8 cellular contexts compared by ENCODE assay signal in the genomic region with DNA sequence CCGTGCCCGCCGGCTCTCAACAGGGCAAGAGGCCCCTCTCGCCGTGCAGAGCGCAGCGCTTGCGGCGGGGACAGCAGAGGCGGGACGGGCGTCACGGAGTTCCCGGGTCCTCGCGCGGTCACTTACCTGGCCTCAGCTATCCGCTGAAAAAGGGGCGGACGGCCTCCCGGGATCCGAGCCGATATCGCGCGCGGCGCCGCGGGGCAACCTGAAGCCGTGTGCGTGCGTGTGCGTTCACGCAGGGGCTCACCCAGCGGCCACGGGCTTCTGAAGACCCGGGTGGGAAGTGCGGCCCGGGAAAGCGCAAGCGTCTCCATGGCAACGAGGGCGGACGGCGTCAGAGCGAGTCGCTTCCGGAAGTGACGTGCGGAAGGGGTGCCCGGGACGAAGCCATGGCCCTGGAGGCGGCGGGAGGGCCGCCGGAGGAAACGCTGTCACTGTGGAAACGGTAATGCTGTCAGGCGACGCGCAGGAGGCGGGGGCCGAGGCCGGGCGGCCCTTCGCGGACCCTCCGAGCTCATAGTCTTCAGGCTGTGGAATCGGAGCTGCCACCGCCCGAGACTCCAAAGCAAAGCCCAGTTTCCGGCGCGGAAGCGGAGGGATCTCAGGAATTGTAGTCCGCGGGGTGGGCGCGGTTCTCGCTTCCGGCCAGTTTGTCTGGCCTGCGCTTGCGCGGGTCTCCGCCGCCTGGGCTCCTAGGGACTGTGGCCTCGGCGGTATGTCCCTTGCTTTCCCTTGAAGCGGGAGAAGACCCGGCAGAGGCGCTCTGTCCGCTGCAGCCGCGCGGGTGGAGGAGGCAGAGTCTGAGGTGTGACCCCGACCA. TPM values are rescaled to one million over a fixed set of nuclear protein-coding genes. Genes with fewer than 3 reads are reported as not detected.
DNase-seq lines count a peak whose midpoint lies in the region; ATAC-seq and TF ChIP-seq lines count a peak whose summit lies in the region.

A gene (plus strand): TSS at position 365 of the 823 bp plus-strand sequence. CDS start 28 bp downstream, at position 393.

- H3K4me1 ChIP-seq in BLaER1 treated with 17β-estradiol and CSF1 and Interleukin-3, amounts not matched to agents 10 nM and 100 nM, result peaks cover 13 to 28% (median 18%) of the 10 kb centered on the region in 10 experiments
- no peaks in the 10 kb centered on the region for H3K4me1 ChIP-seq in colonic mucosa

- peak; percentile 93 for DNase-seq in NCI-H748 (lab: John Stamatoyannopoulos, UW; ENCODE audit: unreplicated experiment)
- DNase-seq in activated CD4-positive, alpha-beta T cell treated with anti-CD3 and anti-CD28 coated beads, Interleukin-2, amount 10 ng/mL, durations not matched to agents 7 days and 5 days, result peak; percentile 96
- DNase-seq in colonic mucosa, result peak; percentile 95
- DNase-seq in left colon, result peak; percentile 94 to 97
- DNase-seq in stimulated activated CD4-positive, alpha-beta T cell treated with anti-CD3 and anti-CD28 coated beads, Interleukin-1b, Interleukin-23, amount 100 ng/mL, for 24 hours (ENCODE audit: low read depth in 4 of 4, low spot score in 1 of 4), result peak; percentile 87 to 93 (median 88)

- peak within 1 kb of the TSS; percentile 73 to 92 (median 80) for H3K9ac ChIP-seq in BLaER1 treated with 17β-estradiol and CSF1 and Interleukin-3, amounts not matched to agents 10 nM and 100 nM
- H3K9ac ChIP-seq in colonic mucosa (ENCODE audit: low read depth in 2 of 2, low read length in 2 of 2), result peak within 1 kb of the TSS; percentile 88 to 94

- H3K4me3 ChIP-seq in BLaER1 treated with 17β-estradiol and CSF1 and Interleukin-3, amounts not matched to agents 10 nM and 100 nM, result peak within 1 kb of the TSS; percentile 72 to 94 (median 82)
- peak within 1 kb of the TSS; percentile 95 for H3K4me3 ChIP-seq in colonic mucosa

- H3K4me2 ChIP-seq in BLaER1 treated with 17β-estradiol and CSF1 and Interleukin-3, amounts not matched to agents 10 nM and 100 nM, result peak within 1 kb of the TSS; percentile 91 to 100 (median 99)

- H3K36me3 ChIP-seq in BLaER1 treated with 17β-estradiol and CSF1 and Interleukin-3, amounts not matched to agents 10 nM and 100 nM, result peaks cover 0 to 27% (median 12%) of the 10 kb centered on the region in 11 experiments; a peak in 14 of 22 replicates
- no peaks in the 10 kb centered on the region for H3K36me3 ChIP-seq in colonic mucosa

- H3K27ac Mint-ChIP-seq in activated CD4-positive, alpha-beta T cell treated with anti-CD3 and anti-CD28 coated beads, Interleukin-2, amount 10 ng/mL, durations not matched to agents 7 days and 5 days, result peak within 1 kb of the TSS; percentile 71

- H3K27ac ChIP-seq in BLaER1 treated with 17β-estradiol and CSF1 and Interleukin-3, amounts not matched to agents 10 nM and 100 nM, result peak within 1 kb of the TSS; percentile 57 to 93 (median 74); a peak in 21 of 22 replicates
- peak within 1 kb of the TSS; percentile 81 for H3K27ac ChIP-seq in colonic mucosa

- POLR2A ChIA-PET in activated CD4-positive, alpha-beta T cell treated with anti-CD3 and anti-CD28 coated beads, Interleukin-2, amount 10 ng/mL, durations not matched to agents 7 days and 5 days (lab: Charles Lee), result no interaction called here

- H4K20me1 ChIP-seq in BLaER1 treated with 17β-estradiol and CSF1 and Interleukin-3, amounts not matched to agents 10 nM and 100 nM, result peaks cover 0 to 32% (median 0%) of the 10 kb centered on the region in 11 experiments; a peak in 11 of 22 replicates

- peaks cover 16 to 46% (median 40%) of the 10 kb centered on the region in 11 experiments for H3K27me3 ChIP-seq in BLaER1 treated with 17β-estradiol and CSF1 and Interleukin-3, amounts not matched to agents 10 nM and 100 nM
- H3K27me3 ChIP-seq in colonic mucosa, result no peaks in the 10 kb centered on the region

- H3K4me3 Mint-ChIP-seq in activated CD4-positive, alpha-beta T cell treated with anti-CD3 and anti-CD28 coated beads, Interleukin-2, amount 10 ng/mL, durations not matched to agents 7 days and 5 days, result peak within 1 kb of the TSS; percentile 82

- no peaks in the 10 kb centered on the region for H3K9me3 ChIP-seq in BLaER1 treated with 17β-estradiol and CSF1 and Interleukin-3, amounts not matched to agents 10 nM and 100 nM (replicated peaks in 1 of 11)
- no peaks in the 10 kb centered on the region for H3K9me3 ChIP-seq in colonic mucosa

- H3K9me3 Mint-ChIP-seq in activated CD4-positive, alpha-beta T cell treated with anti-CD3 and anti-CD28 coated beads, Interleukin-2, amount 10 ng/mL, durations not matched to agents 7 days and 5 days, result no peaks in the 10 kb centered on the region

- no peak for TF ChIP-seq CTCF in colonic mucosa (IDR thresholded peaks at IDR 0.05)

- intact Hi-C loops in colonic mucosa (cut with DNase I), result no loop called here
- intact Hi-C loops in left colon (cut with DNase I, micrococcal nuclease), result no loop called here

- CTCF ChIA-PET in activated CD4-positive, alpha-beta T cell treated with anti-CD3 and anti-CD28 coated beads, Interleukin-2, amount 10 ng/mL, durations not matched to agents 7 days and 5 days (lab: Charles Lee), result interaction anchor here (0.7 to 1.7 kb wide), 2 partner anchors 314 to 574 kb away, joined by 4 to 5 read pairs; a partner anchor contains a TSS

- peak; percentile 92 for ATAC-seq in GM19395 (IDR thresholded peaks at IDR 0.05; ENCODE audit: unreplicated experiment)
- peak; percentile 72 for ATAC-seq in HG03558 (IDR thresholded peaks at IDR 0.05; ENCODE audit: extremely low read depth, unreplicated experiment)
- ATAC-seq in left colon, result peak; percentile 94

- H3K36me3 Mint-ChIP-seq in activated CD4-positive, alpha-beta T cell treated with anti-CD3 and anti-CD28 coated beads, Interleukin-2, amount 10 ng/mL, durations not matched to agents 7 days and 5 days (ENCODE audit: low read depth), result peaks cover 2% of the 10 kb centered on the region

- peaks cover 29% of the 10 kb centered on the region for H3K27me3 Mint-ChIP-seq in activated CD4-positive, alpha-beta T cell treated with anti-CD3 and anti-CD28 coated beads, Interleukin-2, amount 10 ng/mL, durations not matched to agents 7 days and 5 days

- H3K4me1 Mint-ChIP-seq in activated CD4-positive, alpha-beta T cell treated with anti-CD3 and anti-CD28 coated beads, Interleukin-2, amount 10 ng/mL, durations not matched to agents 7 days and 5 days, result peaks cover 22% of the 10 kb centered on the region

RNA-seq across cellular contexts. Expression of the gene that starts here (rescaled TPM):
- total RNA-seq in activated CD4-positive, alpha-beta T cell treated with anti-CD3 and anti-CD28 coated beads, Interleukin-2, amount 10 ng/mL, durations not matched to agents 7 days and 5 days, result 10 to 100 TPM; 16.6 to 17.1 TPM
- total RNA-seq in colonic mucosa, result 10 to 100 TPM; 19.1 to 25.3 TPM
- total RNA-seq in left colon, result 10 to 100 TPM; 23.2 to 25.5 TPM

Comparison
In these comparisons a context has a peak if more than half of its experiments do, and no peak if none do; other contexts are left out.
1. Peak in every context shown above with its lines: DNase-seq, ATAC-seq, H3K4me3 ChIP-seq and H3K27ac ChIP-seq.